In genomic region chrX:69285881-69286545, GRCh38 we compare ENCODE assay signal across 8 cellular contexts.
DNase-seq lines count a peak whose midpoint lies in the region; ATAC-seq and TF ChIP-seq lines count a peak whose summit lies in the region.

No MANE protein-coding gene starts in this region.

- no peaks in the 10 kb centered on the region for H3K36me3 ChIP-seq in H7 (replicated peaks; ENCODE audit: control insufficient read depth, insufficient read depth, low read length)

- peaks cover 62% of the 10 kb centered on the region for H3K9me3 Mint-ChIP-seq in nephron progenitor cell
- no peaks in the 10 kb centered on the region for H3K9me3 Mint-ChIP-seq in stimulated activated naive CD8-positive, alpha-beta T cell treated with anti-CD3 and anti-CD28 coated beads, Interleukin-15, Interleukin-2, amounts not matched to agents 100 ng/mL and 50 ng/mL, for 24 hours

- peak overlapping the region; percentile 45 for H3K4me3 ChIP-seq in H7 (ENCODE audit: insufficient read depth, low read depth, low read length)

- peaks cover 25% of the 10 kb centered on the region for H3K27me3 ChIP-seq in H7 (ENCODE audit: control insufficient read depth, insufficient read depth, low read length)

- no peak overlapping the region for H3K27ac Mint-ChIP-seq in nephron progenitor cell
- no peak overlapping the region for H3K27ac Mint-ChIP-seq in stimulated activated naive CD8-positive, alpha-beta T cell treated with anti-CD3 and anti-CD28 coated beads, Interleukin-15, Interleukin-2, amounts not matched to agents 100 ng/mL and 50 ng/mL, for 24 hours

- ATAC-seq in HG03457 (IDR thresholded peaks at IDR 0.05; ENCODE audit: unreplicated experiment): no peak

- H3K36me3 Mint-ChIP-seq in nephron progenitor cell (ENCODE audit: low read depth): no peaks in the 10 kb centered on the region
- H3K36me3 Mint-ChIP-seq in stimulated activated naive CD8-positive, alpha-beta T cell treated with anti-CD3 and anti-CD28 coated beads, Interleukin-15, Interleukin-2, amounts not matched to agents 100 ng/mL and 50 ng/mL, for 24 hours (ENCODE audit: low read depth): no peaks in the 10 kb centered on the region

- DNase-seq in Caki2 (ENCODE audit: low read depth) (peak; percentile 15), H7 (peak; percentile 88), NCI-H69 (lab: John Stamatoyannopoulos, UW) (peak; percentile 69), fibroblast of peridontal ligament (ENCODE audit: extremely low read depth) (peak; percentile 16), nephron progenitor cell (peak; percentile 79)
- DNase-seq in activated T-cell treated with anti-CD3 and anti-CD28 coated beads, Interleukin-2, amount 50 U/mL, for 48 hours: peak; percentile 75 to 76

- H3K27me3 Mint-ChIP-seq in nephron progenitor cell (ENCODE audit: low read depth, poor library complexity): peaks cover 5% of the 10 kb centered on the region
- no peaks in the 10 kb centered on the region for H3K27me3 Mint-ChIP-seq in stimulated activated naive CD8-positive, alpha-beta T cell treated with anti-CD3 and anti-CD28 coated beads, Interleukin-15, Interleukin-2, amounts not matched to agents 100 ng/mL and 50 ng/mL, for 24 hours

- in situ Hi-C loops in Caki2 (cut with HindIII; ENCODE audit: low pct_unique_long_range_greater_than_20kb, low sequenced_read_pairs): no loop called here

- peak overlapping the region; percentile 54 for H3K4me3 Mint-ChIP-seq in nephron progenitor cell
- peak overlapping the region; percentile 13 for H3K4me3 Mint-ChIP-seq in stimulated activated naive CD8-positive, alpha-beta T cell treated with anti-CD3 and anti-CD28 coated beads, Interleukin-15, Interleukin-2, amounts not matched to agents 100 ng/mL and 50 ng/mL, for 24 hours

- TF ChIP-seq CTCF in nephron progenitor cell (IDR thresholded peaks at IDR 0.05): peak; percentile 79

- H3K4me1 Mint-ChIP-seq in nephron progenitor cell: peaks cover 79% of the 10 kb centered on the region
- H3K4me1 Mint-ChIP-seq in stimulated activated naive CD8-positive, alpha-beta T cell treated with anti-CD3 and anti-CD28 coated beads, Interleukin-15, Interleukin-2, amounts not matched to agents 100 ng/mL and 50 ng/mL, for 24 hours (ENCODE audit: low read depth): no peaks in the 10 kb centered on the region

Comparison
In these comparisons a context has a peak if more than half of its experiments do, and no peak if none do; other contexts are left out.
1. DNase-seq: peak in every context shown above with its lines; median percentile 88 in H7; 79 in nephron progenitor cell; 76 in activated T-cell treated with anti-CD3 and anti-CD28 coated beads, Interleukin-2, amount 50 U/mL, for 48 hours; 69 in NCI-H69; 16 in fibroblast of peridontal ligament; 15 in Caki2.